ENCODE assay signal across 1 cellular context in genomic region chr1:6496360-6496704, GRCh38.
TF ChIP-seq lines count a peak whose summit lies in the region.

No MANE protein-coding gene starts in this region.

TF ChIP-seq in GM23338, 12 proteins besides CTCF, POLR2A, EP300 and RAD21 (continued from another document):
- TF ChIP-seq ZNF462 (CRISPR knock-in tag; IDR thresholded peaks at IDR 0.05) (no peak), ZNF331 (CRISPR knock-in tag; IDR thresholded peaks at IDR 0.05; ENCODE audit: low read depth) (no peak), CREB1 (CRISPR knock-in tag; IDR thresholded peaks at IDR 0.05; ENCODE audit: low read depth) (no peak), REST (IDR thresholded peaks at IDR 0.05; ENCODE audit: unreplicated experiment) (no peak)
